In genomic region chr2:5560981-5561380, GRCh38 we compare ENCODE assay signal across 17 cellular contexts.
DNase-seq lines count a peak whose midpoint lies in the region; ATAC-seq and TF ChIP-seq lines count a peak whose summit lies in the region.
"Had no signal": no experiment of that assay in that cellular context is flagged by ENCODE, and none has a peak within 500 bp of the region (broad histone marks: within the 10 kb centered on the region; RNA-seq: fewer than 3 reads in every experiment).

No MANE protein-coding gene starts in this region.

- DNase-seq in AG08396 (ENCODE audit: low spot score) (peak; percentile 16), MG63 (peak; percentile 98), dedifferentiated amniotic fluid mesenchymal stem cell (ENCODE audit: extremely low spot score) (peak; percentile 63), osteocyte (ENCODE audit: extremely low spot score, unreplicated experiment) (no peak), islet precursor cell (no peak), T-cell (no peak), mucosa of descending colon (no peak)
- DNase-seq: activated naive CD4-positive, alpha-beta T cell treated with anti-CD3 and anti-CD28 coated beads, Interleukin-2, amount 10 ng/mL, durations not matched to agents 7 days and 5 days; DMS 273 treated with DMSO at 0.1 percent for 48 hours; left colon; naive thymus-derived CD4-positive, alpha-beta T cell; NCI-H2029; NCI-H526; PC-9; stimulated activated CD8-positive, alpha-beta memory T cell treated with anti-CD3 and anti-CD28 coated beads, Interleukin-4, amount 100 ng/mL, for 48 hours had no signal

- H3K4me1 ChIP-seq in mucosa of descending colon (ENCODE audit: low read depth), result no peaks in the 10 kb centered on the region

- H3K4me3 ChIP-seq in MG63 (no peak overlapping the region), mucosa of descending colon (no peak overlapping the region)
- H3K4me3 ChIP-seq: PC-9 had no signal

- H3K9me3 ChIP-seq in MG63 (0 out of 2 replicates have a peak, but pooled peaks cover 2% of the 10 kb centered on the region), mucosa of descending colon (peaks cover 32% of the 10 kb centered on the region)

- H3K36me3 ChIP-seq in MG63 (no peaks in the 10 kb centered on the region), mucosa of descending colon (ENCODE audit: low read depth) (no peaks in the 10 kb centered on the region)

- H3K9me3 Mint-ChIP-seq in osteocyte (ENCODE audit: unreplicated experiment), result no peaks in the 10 kb centered on the region
- peaks cover 0 to 10% (median 4%) of the 10 kb centered on the region in 3 donors for H3K9me3 Mint-ChIP-seq in T-cell

- H3K4me3 Mint-ChIP-seq in osteocyte (ENCODE audit: unreplicated experiment), result no peak overlapping the region
- H3K4me3 Mint-ChIP-seq in T-cell, result no peak overlapping the region
- H3K4me3 Mint-ChIP-seq: activated naive CD4-positive, alpha-beta T cell treated with anti-CD3 and anti-CD28 coated beads, Interleukin-2, amount 10 ng/mL, durations not matched to agents 7 days and 5 days; naive thymus-derived CD4-positive, alpha-beta T cell; T-helper 1 cell treated with Interleukin-12 subunit alpha and Interleukin-12 subunit beta and Interleukin-4 antibody, amounts not matched to agents 30 μg/mL and 1 μg/mL, for 36 hours had no signal

- intact Hi-C loops in mucosa of descending colon (cut with DNase I, micrococcal nuclease), result no loop called here

- H3K27me3 Mint-ChIP-seq in osteocyte (ENCODE audit: unreplicated experiment) (no peaks in the 10 kb centered on the region), T-cell (no peaks in the 10 kb centered on the region)
- H3K27me3 Mint-ChIP-seq: activated naive CD4-positive, alpha-beta T cell treated with anti-CD3 and anti-CD28 coated beads, Interleukin-2, amount 10 ng/mL, durations not matched to agents 7 days and 5 days had no signal

- POLR2A ChIA-PET in T-cell (lab: Charles Lee), result no interaction called here

- H3K4me1 Mint-ChIP-seq in osteocyte (ENCODE audit: unreplicated experiment) (peaks cover 12% of the 10 kb centered on the region), T-cell (no peaks in the 10 kb centered on the region)
- H3K4me1 Mint-ChIP-seq: activated naive CD4-positive, alpha-beta T cell treated with anti-CD3 and anti-CD28 coated beads, Interleukin-2, amount 10 ng/mL, durations not matched to agents 7 days and 5 days; naive thymus-derived CD4-positive, alpha-beta T cell had no signal

- no peaks in the 10 kb centered on the region for H3K27me3 ChIP-seq in MG63

- CTCF ChIA-PET in T-cell (lab: Charles Lee), result no interaction called here

- TF ChIP-seq CTCF in osteocyte (IDR thresholded peaks at IDR 0.05), result no peak
- no peak for TF ChIP-seq CTCF in mucosa of descending colon (IDR thresholded peaks at IDR 0.05)

- ATAC-seq in T-cell (replicated peaks in 1 of 4) (no peak), mucosa of descending colon (no peak), GM18861 (IDR thresholded peaks at IDR 0.05; ENCODE audit: unreplicated experiment) (no peak)
- ATAC-seq: left colon; naive thymus-derived CD4-positive, alpha-beta T cell had no signal

- H3K27ac Mint-ChIP-seq in osteocyte (ENCODE audit: unreplicated experiment), result peak overlapping the region; percentile 39
- no peak overlapping the region for H3K27ac Mint-ChIP-seq in T-cell
- H3K27ac Mint-ChIP-seq: activated naive CD4-positive, alpha-beta T cell treated with anti-CD3 and anti-CD28 coated beads, Interleukin-2, amount 10 ng/mL, durations not matched to agents 7 days and 5 days; naive thymus-derived CD4-positive, alpha-beta T cell; T-helper 1 cell treated with Interleukin-12 subunit alpha and Interleukin-12 subunit beta and Interleukin-4 antibody, amounts not matched to agents 30 μg/mL and 1 μg/mL, for 36 hours had no signal

- H3K36me3 Mint-ChIP-seq in osteocyte (ENCODE audit: unreplicated experiment), result no peaks in the 10 kb centered on the region
- H3K36me3 Mint-ChIP-seq in T-cell, result no peaks in the 10 kb centered on the region
- H3K36me3 Mint-ChIP-seq: activated naive CD4-positive, alpha-beta T cell treated with anti-CD3 and anti-CD28 coated beads, Interleukin-2, amount 10 ng/mL, durations not matched to agents 7 days and 5 days; naive thymus-derived CD4-positive, alpha-beta T cell had no signal

Comparison
In these comparisons a context has a peak if more than half of its experiments do, and no peak if none do; other contexts are left out.
1. DNase-seq: peak in AG08396 (single experiment), MG63 (single experiment) and dedifferentiated amniotic fluid mesenchymal stem cell (single experiment); none in osteocyte (single experiment), islet precursor cell (single experiment), T-cell (0 of 34) and mucosa of descending colon (0 of 3).